Comparison of ENCODE assay signal across 2 cellular contexts in the genomic region with DNA sequence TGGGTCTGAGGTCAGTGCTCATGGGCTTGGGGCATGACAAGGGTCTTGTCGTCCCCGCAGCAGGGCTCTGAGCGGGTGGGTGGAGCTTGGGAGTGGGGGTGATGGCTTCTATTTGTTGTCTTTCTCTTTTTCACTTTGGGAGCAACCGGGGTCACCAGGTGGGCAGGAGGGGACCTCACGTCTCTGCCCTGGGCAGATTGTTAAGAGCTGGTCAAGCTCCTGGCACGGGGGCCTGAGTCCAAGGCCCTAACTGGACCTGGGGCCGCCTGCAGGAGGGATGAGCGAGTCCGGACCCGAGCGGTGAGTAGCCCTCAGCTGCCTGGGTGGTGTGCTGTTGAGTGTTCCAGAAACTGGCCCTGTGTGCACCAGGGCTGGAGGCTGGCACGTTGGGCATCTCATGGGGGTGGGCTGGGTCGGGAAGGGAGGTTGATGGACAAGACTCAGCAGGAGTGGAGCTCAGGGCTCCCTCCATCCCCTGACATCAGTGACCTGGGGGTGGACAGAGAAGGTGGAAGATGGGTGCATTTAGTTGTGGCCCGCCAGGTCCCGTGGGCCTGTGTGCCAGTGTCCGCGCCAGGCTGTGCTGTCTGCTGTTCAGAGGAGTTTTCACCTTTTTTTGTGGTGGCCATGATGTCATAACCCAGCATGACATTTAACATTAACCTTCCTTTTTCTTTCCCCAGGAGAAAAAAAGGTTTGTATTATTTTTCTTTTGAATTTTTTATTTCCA.
TF ChIP-seq lines count a peak whose summit lies in the region.

No MANE protein-coding gene starts in this region.

TF ChIP-seq in H1, 55 proteins besides CTCF, POLR2A, EP300 and RAD21:
- TF ChIP-seq RNF2 (IDR thresholded peaks at IDR 0.05; ENCODE audit: borderline replicate concordance, low read depth, low read length, missing control alignments, poor library complexity, severe bottlenecking), result no peak
- TF ChIP-seq SIX5 (IDR thresholded peaks at IDR 0.05; ENCODE audit: low read depth, low read length), result no peak
- no peak for TF ChIP-seq SIN3A (conservative IDR thresholded peaks at IDR 0.05 in 1 of 2, IDR thresholded peaks at IDR 0.05 in 1 of 2; ENCODE audit: low read depth in 1 of 2, low read length in 2 of 2)
- TF ChIP-seq KDM4A (IDR thresholded peaks at IDR 0.05; ENCODE audit: low read depth, low read length, severe bottlenecking), result no peak
TF ChIP-seq in H1: peak in this region for 0.

TF ChIP-seq in HepG2, 621 proteins besides CTCF, POLR2A, EP300 and RAD21:
- TF ChIP-seq MEF2D (CRISPR knock-in tag; IDR thresholded peaks at IDR 0.05) (no peak), MAZ (IDR thresholded peaks at IDR 0.05; ENCODE audit: borderline replicate concordance, low read depth, low read length) (no peak), MAZ (CRISPR knock-in tag; IDR thresholded peaks at IDR 0.05; ENCODE audit: low read depth) (no peak), DBP (CRISPR knock-in tag; IDR thresholded peaks at IDR 0.05; ENCODE audit: not compliant biosample characterization) (no peak), HDAC6 (IDR thresholded peaks at IDR 0.05; ENCODE audit: low read depth, low read length) (no peak), ZNF816 (CRISPR knock-in tag; IDR thresholded peaks at IDR 0.05; ENCODE audit: borderline replicate concordance) (no peak), CBX1 (IDR thresholded peaks at IDR 0.05; ENCODE audit: low read depth) (no peak), ZNF501 (CRISPR knock-in tag; IDR thresholded peaks at IDR 0.05) (no peak), ATF6 (CRISPR knock-in tag; conservative IDR thresholded peaks at IDR 0.05) (no peak), ATF3 (CRISPR knock-in tag; IDR thresholded peaks at IDR 0.05) (no peak), STAT5B (CRISPR knock-in tag; IDR thresholded peaks at IDR 0.05) (no peak), PCBP2 (optimal IDR thresholded peaks at IDR 0.05; ENCODE audit: low read depth, low read length, poor library complexity, severe bottlenecking) (no peak), MIER3 (CRISPR knock-in tag; IDR thresholded peaks at IDR 0.05; ENCODE audit: borderline replicate concordance) (no peak), AKAP8 (CRISPR knock-in tag; IDR thresholded peaks at IDR 0.05) (no peak)
- TF ChIP-seq, protein P1, sequence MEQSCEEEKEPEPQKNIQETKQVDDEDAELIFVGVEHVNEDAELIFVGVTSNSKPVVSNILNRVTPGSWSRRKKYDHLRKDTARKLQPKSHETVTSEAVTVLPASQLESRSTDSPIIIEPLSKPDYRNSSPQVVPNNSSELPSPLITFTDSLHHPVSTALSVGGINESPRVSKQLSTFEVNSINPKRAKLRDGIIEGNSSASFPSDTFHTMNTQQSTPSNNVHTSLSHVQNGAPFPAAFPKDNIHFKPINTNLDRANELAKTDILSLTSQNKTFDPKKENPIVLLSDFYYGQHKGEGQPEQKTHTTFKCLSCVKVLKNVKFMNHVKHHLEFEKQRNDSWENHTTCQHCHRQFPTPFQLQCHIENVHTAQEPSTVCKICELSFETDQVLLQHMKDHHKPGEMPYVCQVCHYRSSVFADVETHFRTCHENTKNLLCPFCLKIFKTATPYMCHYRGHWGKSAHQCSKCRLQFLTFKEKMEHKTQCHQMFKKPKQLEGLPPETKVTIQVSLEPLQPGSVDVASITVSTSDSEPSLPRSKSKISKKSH (CRISPR knock-in tag; IDR thresholded peaks at IDR 0.05; ENCODE audit: borderline replicate concordance), result no peak
